Comparison of ENCODE assay signal across 7 cellular contexts in genomic region chr2:213284105-213285090, GRCh38. TPM values are rescaled to one million over a fixed set of nuclear protein-coding genes. Genes with fewer than 3 reads are reported as not detected.
DNase-seq lines count a peak whose midpoint lies in the region; ATAC-seq, FAIRE-seq and TF ChIP-seq lines count a peak whose summit lies in the region.

Gene SPAG16 (plus strand): TSS chr2:213284464.

- peak; percentile 62 for TF ChIP-seq POLR2A in GM18505 (IDR thresholded peaks at IDR 0.05; ENCODE audit: borderline replicate concordance, extremely low read depth, insufficient read depth, insufficient read length)

- peak within 1 kb of the TSS; percentile 98 for H3K27ac Mint-ChIP-seq in WTC11

- CTCF ChIA-PET in WTC11 (lab: Charles Lee), result interaction anchor here (0.6 to 0.9 kb wide), 2 partner anchors 32 to 38 kb away, joined by 3 read pairs; no protein-coding TSS in a partner anchor

- peaks cover 24% of the 10 kb centered on the region for H3K4me1 Mint-ChIP-seq in WTC11

- peak; percentile 99 for ATAC-seq in GM18505 (IDR thresholded peaks at IDR 0.05; ENCODE audit: unreplicated experiment)
- peak; percentile 98 for ATAC-seq in HG02938 (IDR thresholded peaks at IDR 0.05; ENCODE audit: unreplicated experiment)
- ATAC-seq in WTC11, result peak; percentile 99

- TF ChIP-seq CTCF in WTC11 (IDR thresholded peaks at IDR 0.05), result no peak

- WGBS in small intestine, 3 donors, result 1 to 2% (median 2%) methylated on average over 52 to 59 of the region's 59 CpGs

- H3K27ac ChIP-seq in caudate nucleus (ENCODE audit: low read depth, low read length), result peak within 1 kb of the TSS; percentile 73
- peak within 1 kb of the TSS; percentile 34 to 55 for H3K27ac ChIP-seq in small intestine (ENCODE audit: low read depth in 1 of 2, low read length in 1 of 2)

- DNase-seq in NCI-H2081 treated with DMSO at 0.1 percent for 48 hours (lab: John Stamatoyannopoulos, UW) (peak; percentile 90), WTC11 (ENCODE audit: low spot score) (peak; percentile 99), caudate nucleus (lab: John Stamatoyannopoulos, UW) (peak; percentile 74 to 99 (median 95)), iPS-NIHi7 (ENCODE audit: extremely low spot score) (peak; percentile 99), small intestine (peak; percentile 95)

- no peaks in the 10 kb centered on the region for H3K9me3 ChIP-seq in small intestine (ENCODE audit: control insufficient read depth, low read depth)

- no peak for FAIRE-seq in small intestine (lab: Jason Lieb, UNC)

- no peaks in the 10 kb centered on the region for H3K27me3 ChIP-seq in small intestine (ENCODE audit: control insufficient read depth in 2 of 2, insufficient read depth in 2 of 2, low read length in 2 of 2)

- H3K36me3 Mint-ChIP-seq in WTC11, result no peaks in the 10 kb centered on the region

- POLR2A ChIA-PET in WTC11 (lab: Charles Lee), result interaction anchor here (0.5 to 0.7 kb wide), 2 partner anchors 201 to 433 kb away, joined by 3 read pairs; no protein-coding TSS in a partner anchor

- no peaks in the 10 kb centered on the region for H3K36me3 ChIP-seq in small intestine (ENCODE audit: control insufficient read depth in 2 of 2, insufficient read depth in 2 of 2, low read length in 2 of 2)

- H3K27me3 Mint-ChIP-seq in WTC11 (ENCODE audit: low read depth), result no peaks in the 10 kb centered on the region

- H3K4me3 Mint-ChIP-seq in WTC11, result peak within 1 kb of the TSS; percentile 92

- H3K4me3 ChIP-seq in small intestine (ENCODE audit: low read depth in 1 of 2, low read length in 2 of 2), result peak within 1 kb of the TSS; percentile 48 to 89

- no peaks in the 10 kb centered on the region for H3K4me1 ChIP-seq in small intestine (ENCODE audit: control insufficient read depth in 2 of 2, insufficient read depth in 1 of 2, low read depth in 1 of 2, low read length in 1 of 2)

- H3K9me3 Mint-ChIP-seq in WTC11, result no peaks in the 10 kb centered on the region

TF ChIP-seq in WTC11, 78 proteins besides CTCF, POLR2A, EP300 and RAD21 (continues in another document):
- no peak for TF ChIP-seq ZNF671 (CRISPR knock-in tag; IDR thresholded peaks at IDR 0.05)
- TF ChIP-seq FOXP1 (CRISPR knock-in tag; IDR thresholded peaks at IDR 0.05; ENCODE audit: borderline replicate concordance), result peak; percentile 72; the same call in 1 of the 2 replicates
- TF ChIP-seq ZNF396 (CRISPR knock-in tag; IDR thresholded peaks at IDR 0.05; ENCODE audit: borderline replicate concordance), result no peak
- TF ChIP-seq STAT6 (CRISPR knock-in tag; conservative IDR thresholded peaks at IDR 0.05; ENCODE audit: low read depth), result no peak; the same call in 1 of the 2 replicates
- TF ChIP-seq, protein P1, sequence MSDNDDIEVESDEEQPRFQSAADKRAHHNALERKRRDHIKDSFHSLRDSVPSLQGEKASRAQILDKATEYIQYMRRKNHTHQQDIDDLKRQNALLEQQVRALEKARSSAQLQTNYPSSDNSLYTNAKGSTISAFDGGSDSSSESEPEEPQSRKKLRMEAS (CRISPR knock-in tag; IDR thresholded peaks at IDR 0.05), result peak; percentile 77
- TF ChIP-seq ATF1 (CRISPR knock-in tag; IDR thresholded peaks at IDR 0.05), result no peak
- TF ChIP-seq ZNF138 (CRISPR knock-in tag; conservative IDR thresholded peaks at IDR 0.05), result peak; percentile 89; the same call in 1 of the 2 replicates
- TF ChIP-seq, protein P2, sequence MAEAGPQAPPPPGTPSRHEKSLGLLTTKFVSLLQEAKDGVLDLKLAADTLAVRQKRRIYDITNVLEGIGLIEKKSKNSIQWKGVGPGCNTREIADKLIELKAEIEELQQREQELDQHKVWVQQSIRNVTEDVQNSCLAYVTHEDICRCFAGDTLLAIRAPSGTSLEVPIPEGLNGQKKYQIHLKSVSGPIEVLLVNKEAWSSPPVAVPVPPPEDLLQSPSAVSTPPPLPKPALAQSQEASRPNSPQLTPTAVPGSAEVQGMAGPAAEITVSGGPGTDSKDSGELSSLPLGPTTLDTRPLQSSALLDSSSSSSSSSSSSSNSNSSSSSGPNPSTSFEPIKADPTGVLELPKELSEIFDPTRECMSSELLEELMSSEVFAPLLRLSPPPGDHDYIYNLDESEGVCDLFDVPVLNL (CRISPR knock-in tag; IDR thresholded peaks at IDR 0.05; ENCODE audit: borderline replicate concordance, low read depth), result no peak
- TF ChIP-seq NR1H2 (CRISPR knock-in tag; IDR thresholded peaks at IDR 0.05), result no peak
- no peak for TF ChIP-seq MYBL2 (CRISPR knock-in tag; IDR thresholded peaks at IDR 0.05)
- TF ChIP-seq ZNF121 (CRISPR knock-in tag; IDR thresholded peaks at IDR 0.05), result no peak
- TF ChIP-seq, protein P3, sequence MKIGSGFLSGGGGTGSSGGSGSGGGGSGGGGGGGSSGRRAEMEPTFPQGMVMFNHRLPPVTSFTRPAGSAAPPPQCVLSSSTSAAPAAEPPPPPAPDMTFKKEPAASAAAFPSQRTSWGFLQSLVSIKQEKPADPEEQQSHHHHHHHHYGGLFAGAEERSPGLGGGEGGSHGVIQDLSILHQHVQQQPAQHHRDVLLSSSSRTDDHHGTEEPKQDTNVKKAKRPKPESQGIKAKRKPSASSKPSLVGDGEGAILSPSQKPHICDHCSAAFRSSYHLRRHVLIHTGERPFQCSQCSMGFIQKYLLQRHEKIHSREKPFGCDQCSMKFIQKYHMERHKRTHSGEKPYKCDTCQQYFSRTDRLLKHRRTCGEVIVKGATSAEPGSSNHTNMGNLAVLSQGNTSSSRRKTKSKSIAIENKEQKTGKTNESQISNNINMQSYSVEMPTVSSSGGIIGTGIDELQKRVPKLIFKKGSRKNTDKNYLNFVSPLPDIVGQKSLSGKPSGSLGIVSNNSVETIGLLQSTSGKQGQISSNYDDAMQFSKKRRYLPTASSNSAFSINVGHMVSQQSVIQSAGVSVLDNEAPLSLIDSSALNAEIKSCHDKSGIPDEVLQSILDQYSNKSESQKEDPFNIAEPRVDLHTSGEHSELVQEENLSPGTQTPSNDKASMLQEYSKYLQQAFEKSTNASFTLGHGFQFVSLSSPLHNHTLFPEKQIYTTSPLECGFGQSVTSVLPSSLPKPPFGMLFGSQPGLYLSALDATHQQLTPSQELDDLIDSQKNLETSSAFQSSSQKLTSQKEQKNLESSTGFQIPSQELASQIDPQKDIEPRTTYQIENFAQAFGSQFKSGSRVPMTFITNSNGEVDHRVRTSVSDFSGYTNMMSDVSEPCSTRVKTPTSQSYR (CRISPR knock-in tag; IDR thresholded peaks at IDR 0.05), result 0 out of 2 replicates have a peak, but pooled peaks have one; percentile 51
- TF ChIP-seq FOXP4 (CRISPR knock-in tag; IDR thresholded peaks at IDR 0.05), result 0 out of 2 replicates have a peak, but pooled peaks have one; percentile 67
- TF ChIP-seq FOXJ3 (CRISPR knock-in tag; IDR thresholded peaks at IDR 0.05; ENCODE audit: borderline replicate concordance), result no peak
- TF ChIP-seq GABPB1 (CRISPR knock-in tag; IDR thresholded peaks at IDR 0.05), result peak; percentile 75
- TF ChIP-seq, protein P4, sequence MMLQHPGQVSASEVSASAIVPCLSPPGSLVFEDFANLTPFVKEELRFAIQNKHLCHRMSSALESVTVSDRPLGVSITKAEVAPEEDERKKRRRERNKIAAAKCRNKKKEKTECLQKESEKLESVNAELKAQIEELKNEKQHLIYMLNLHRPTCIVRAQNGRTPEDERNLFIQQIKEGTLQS (CRISPR knock-in tag; conservative IDR thresholded peaks at IDR 0.05), result no peak
- peak; percentile 87 for TF ChIP-seq TEAD1 (CRISPR knock-in tag; IDR thresholded peaks at IDR 0.05)
- TF ChIP-seq, protein P5, sequence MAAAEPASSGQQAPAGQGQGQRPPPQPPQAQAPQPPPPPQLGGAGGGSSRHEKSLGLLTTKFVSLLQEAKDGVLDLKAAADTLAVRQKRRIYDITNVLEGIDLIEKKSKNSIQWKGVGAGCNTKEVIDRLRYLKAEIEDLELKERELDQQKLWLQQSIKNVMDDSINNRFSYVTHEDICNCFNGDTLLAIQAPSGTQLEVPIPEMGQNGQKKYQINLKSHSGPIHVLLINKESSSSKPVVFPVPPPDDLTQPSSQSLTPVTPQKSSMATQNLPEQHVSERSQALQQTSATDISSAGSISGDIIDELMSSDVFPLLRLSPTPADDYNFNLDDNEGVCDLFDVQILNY (CRISPR knock-in tag; IDR thresholded peaks at IDR 0.05), result peak; percentile 66; the same call in 1 of the 2 replicates

RNA-seq across cellular contexts. Expression of gene SPAG16, which starts in this region (rescaled TPM):
- total RNA-seq in WTC11 (2021), result 16.0 to 19.9 TPM (median 19.3 TPM) in 3 replicates
- polyA plus RNA-seq in small intestine, result 10 to 100 TPM; 15.4 to 20.6 (median 17.3) TPM

Comparison
In these comparisons a context has a peak if more than half of its experiments do, and no peak if none do; other contexts are left out.
1. Peak in every context shown above with its lines: DNase-seq, ATAC-seq, H3K4me3 ChIP-seq and H3K27ac ChIP-seq.